Comparison of ENCODE assay signal across 33 cellular contexts in genomic region chr4:42392436-42392835, GRCh38. TPM values are rescaled to one million over a fixed set of nuclear protein-coding genes. Genes with fewer than 3 reads are reported as not detected.
"Had no signal": no experiment of that assay in that cellular context is flagged by ENCODE, and none has a peak within 500 bp of the region (broad histone marks: within the 10 kb centered on the region; RNA-seq: fewer than 3 reads in every experiment).

No MANE protein-coding gene starts in this region.

- H3K27ac Mint-ChIP-seq: activated CD4-positive, alpha-beta T cell treated with anti-CD3 and anti-CD28 coated beads for 36 hours; activated CD4-positive, alpha-beta T cell treated with anti-CD3 and anti-CD28 coated beads, Interleukin-2, amount 10 ng/mL, durations not matched to agents 7 days and 5 days; activated CD8-positive, alpha-beta T cell treated with anti-CD3 and anti-CD28 coated beads, Interleukin-2, amount 10 ng/mL, durations not matched to agents 7 days and 5 days; activated naive CD4-positive, alpha-beta T cell treated with anti-CD3 and anti-CD28 coated beads, Interleukin-2, amount 50 U/mL, for 24 hours; activated naive CD8-positive, alpha-beta T cell treated with anti-CD3 and anti-CD28 coated beads, Interleukin-2, amount 10 ng/mL, durations not matched to agents 7 days and 5 days; activated T-cell treated with anti-CD3 and anti-CD28 coated beads, Interleukin-2, amount 50 U/mL, for 24 hours; activated T-helper 2 cell treated with anti-CD3 and anti-CD28 coated beads, Interferon-gamma antibody, Interleukin-2, Interleukin-4, amounts not matched to agents 10 μg/mL and 5 μg/mL and 100 μg/mL, durations not matched to agents 14 hours and 24 hours and 36 hours; T-helper 1 cell treated with Interleukin-12 subunit alpha and Interleukin-12 subunit beta and Interleukin-4 antibody, amounts not matched to agents 30 μg/mL and 1 μg/mL, for 36 hours; T-helper 2 cell treated with Interferon-gamma antibody and Interleukin-4, amounts not matched to agents 5 μg/mL and 100 μg/mL, for 36 hours had no signal

- H3K4me3 Mint-ChIP-seq: activated CD4-positive, alpha-beta T cell treated with anti-CD3 and anti-CD28 coated beads for 36 hours; activated CD4-positive, alpha-beta T cell treated with anti-CD3 and anti-CD28 coated beads, Interleukin-2, amount 10 ng/mL, durations not matched to agents 7 days and 5 days; activated CD8-positive, alpha-beta T cell treated with anti-CD3 and anti-CD28 coated beads, Interleukin-2, amount 10 ng/mL, durations not matched to agents 7 days and 5 days; activated naive CD4-positive, alpha-beta T cell treated with anti-CD3 and anti-CD28 coated beads, Interleukin-2, amount 50 U/mL, for 24 hours; activated naive CD8-positive, alpha-beta T cell treated with anti-CD3 and anti-CD28 coated beads, Interleukin-2, amount 10 ng/mL, durations not matched to agents 7 days and 5 days; activated T-cell treated with anti-CD3 and anti-CD28 coated beads, Interleukin-2, amount 50 U/mL, for 24 hours; brain; T-helper 1 cell treated with Interleukin-12 subunit alpha and Interleukin-12 subunit beta and Interleukin-4 antibody, amounts not matched to agents 30 μg/mL and 1 μg/mL, for 36 hours; T-helper 2 cell treated with Interferon-gamma antibody and Interleukin-4, amounts not matched to agents 5 μg/mL and 100 μg/mL, for 36 hours had no signal

- H3K4me2 ChIP-seq: KMS-11, SK-N-SH had no signal

- H3K36me3 Mint-ChIP-seq: activated naive CD4-positive, alpha-beta T cell treated with anti-CD3 and anti-CD28 coated beads, Interleukin-2, amount 50 U/mL, for 24 hours; activated naive CD8-positive, alpha-beta T cell treated with anti-CD3 and anti-CD28 coated beads, Interleukin-2, amount 10 ng/mL, durations not matched to agents 7 days and 5 days; brain had no signal

- H3K4me1 ChIP-seq: SJSA1 had no signal

- H3K4me3 ChIP-seq: Peyer's patch, SJSA1 had no signal

- H3K27ac ChIP-seq: KMS-11, Peyer's patch, SJSA1 had no signal

- FAIRE-seq: astrocyte, TTC549 had no signal

- DNase-seq: activated CD4-positive, alpha-beta T cell treated with anti-CD3 and anti-CD28 coated beads for 36 hours; activated CD4-positive, alpha-beta T cell treated with anti-CD3 and anti-CD28 coated beads, Interleukin-2, amount 10 ng/mL, durations not matched to agents 7 days and 5 days; activated CD4-positive, alpha-beta T cell treated with anti-CD3 and anti-CD28 coated beads, Interleukin-2, amount 50 U/mL, for 48 hours; activated CD8-positive, alpha-beta T cell treated with anti-CD3 and anti-CD28 coated beads, Interleukin-2, amount 10 ng/mL, durations not matched to agents 7 days and 5 days; activated gamma-delta T cell; activated naive CD4-positive, alpha-beta T cell treated with Interleukin-2 at 50 U/mL for 16 hours; activated naive CD8-positive, alpha-beta T cell treated with anti-CD3 and anti-CD28 coated beads, Interleukin-2, amount 10 ng/mL, durations not matched to agents 7 days and 5 days; activated T-cell treated with anti-CD3 and anti-CD28 coated beads, Interleukin-2, amount 50 U/mL, for 24 hours; central memory CD4-positive, alpha-beta T cell; NCI-H1048; NCI-H1105 treated with DMSO at 0.1 percent for 48 hours; NCI-H1436; NCI-H1694; NCI-H1930; NCI-H2081 treated with DMSO at 0.1 percent for 48 hours; NCI-H226; NCI-H524 treated with DMSO at 0.1 percent for 48 hours; PC-3; Peyer's patch; RPMI8226; SHP77 treated with DMSO at 0.1 percent for 48 hours; SK-N-SH had no signal

- H3K36me3 ChIP-seq: Peyer's patch, SJSA1 had no signal

- H3K9ac ChIP-seq: KMS-11, SK-N-SH had no signal

- H3K9me3 Mint-ChIP-seq: activated CD4-positive, alpha-beta T cell treated with anti-CD3 and anti-CD28 coated beads, Interleukin-2, amount 10 ng/mL, durations not matched to agents 7 days and 5 days; activated naive CD4-positive, alpha-beta T cell treated with anti-CD3 and anti-CD28 coated beads, Interleukin-2, amount 50 U/mL, for 24 hours; activated naive CD8-positive, alpha-beta T cell treated with anti-CD3 and anti-CD28 coated beads, Interleukin-2, amount 10 ng/mL, durations not matched to agents 7 days and 5 days; activated T-cell treated with anti-CD3 and anti-CD28 coated beads, Interleukin-2, amount 50 U/mL, for 24 hours; activated T-helper 2 cell treated with anti-CD3 and anti-CD28 coated beads, Interferon-gamma antibody, Interleukin-2, Interleukin-4, amounts not matched to agents 10 μg/mL and 5 μg/mL and 100 μg/mL, durations not matched to agents 14 hours and 24 hours and 36 hours; T-helper 1 cell treated with Interleukin-12 subunit alpha and Interleukin-12 subunit beta and Interleukin-4 antibody, amounts not matched to agents 30 μg/mL and 1 μg/mL, for 36 hours; T-helper 2 cell treated with Interferon-gamma antibody and Interleukin-4, amounts not matched to agents 5 μg/mL and 100 μg/mL, for 36 hours had no signal

- H3K9me3 ChIP-seq: Peyer's patch, SJSA1, SK-N-SH had no signal

- ATAC-seq: activated CD4-positive, alpha-beta T cell treated with anti-CD3 and anti-CD28 coated beads for 36 hours; activated CD4-positive, CD25-positive, alpha-beta regulatory T cell treated with anti-CD3 and anti-CD28 coated beads, Interleukin-2, amount 50 U/mL, for 24 hours; activated CD8-positive, alpha-beta T cell treated with anti-CD3 and anti-CD28 coated beads, Interleukin-2, amount 10 ng/mL, durations not matched to agents 7 days and 5 days had no signal

RNA-seq across cellular contexts. Expression of gene SHISA3, which starts 4.9 kb away (rescaled TPM):
- total RNA-seq: astrocyte, LHCN-M2 had no signal
